8 cellular contexts compared by ENCODE assay signal in the genomic region with DNA sequence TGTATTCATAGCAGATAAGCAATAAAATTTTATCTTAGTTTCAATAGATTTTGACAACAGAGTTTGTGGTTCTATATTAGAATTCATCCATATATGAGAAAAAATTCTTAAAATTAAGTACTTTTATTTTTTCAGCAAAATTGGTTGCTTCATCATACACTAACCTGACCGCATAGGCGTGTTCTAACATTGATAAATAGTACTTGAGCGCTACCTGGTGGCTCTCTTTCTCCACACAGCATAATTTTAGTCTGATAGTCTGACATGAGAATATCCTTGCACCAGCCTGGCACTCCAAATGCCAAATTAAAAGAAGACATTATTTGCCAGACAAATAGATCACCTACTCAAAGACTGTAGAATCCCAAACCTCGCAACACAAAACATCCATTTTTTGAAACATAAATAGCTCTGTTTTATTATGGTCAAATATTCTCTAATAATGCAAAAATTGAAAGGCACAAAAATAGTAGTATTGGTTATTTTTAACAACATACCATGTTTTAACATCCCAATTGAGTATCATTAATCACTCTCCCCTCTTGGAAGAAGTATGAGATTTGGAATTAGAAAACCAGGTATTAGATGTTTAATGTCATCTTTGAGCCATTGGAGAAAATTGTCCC. TPM values are rescaled to one million over a fixed set of nuclear protein-coding genes. Genes with fewer than 3 reads are reported as not detected.
DNase-seq lines count a peak whose midpoint lies in the region; ATAC-seq and TF ChIP-seq lines count a peak whose summit lies in the region.

No MANE protein-coding gene starts in this region.

- no peaks in the 10 kb centered on the region for H3K4me1 Mint-ChIP-seq in CD4-positive, alpha-beta memory T cell
- no peaks in the 10 kb centered on the region for H3K4me1 Mint-ChIP-seq in naive thymus-derived CD8-positive, alpha-beta T cell

- CTCF ChIA-PET in CD4-positive, alpha-beta memory T cell (lab: Charles Lee; ENCODE audit: partially characterized antibody) = interaction anchor here (0.7 to 1.7 kb wide), 7 partner anchors 17 to 260 kb away, joined by 3 to 8 read pairs (median 4); no protein-coding TSS in a partner anchor

- POLR2A ChIA-PET in CD4-positive, alpha-beta memory T cell (lab: Charles Lee; ENCODE audit: partially characterized antibody) = no interaction called here
- POLR2A ChIA-PET in naive thymus-derived CD8-positive, alpha-beta T cell (lab: Charles Lee) = no interaction called here

- no peaks in the 10 kb centered on the region for H3K9me3 Mint-ChIP-seq in CD4-positive, alpha-beta memory T cell
- H3K9me3 Mint-ChIP-seq in naive thymus-derived CD8-positive, alpha-beta T cell = no peaks in the 10 kb centered on the region

- peak; percentile 66 for ATAC-seq in GM19324 (IDR thresholded peaks at IDR 0.05; ENCODE audit: low FRiP score, unreplicated experiment)
- peak; percentile 69 to 80 for ATAC-seq in naive thymus-derived CD8-positive, alpha-beta T cell
- ATAC-seq in thoracic aorta (ENCODE audit: insufficient number of reproducible peaks, low FRiP score, low read depth) = no peak

- TF ChIP-seq CTCF in HL-60 (IDR thresholded peaks at IDR 0.05; ENCODE audit: insufficient read depth, low read length) = peak; percentile 55
- peak; percentile 80 for TF ChIP-seq CTCF in epithelial cell of proximal tubule (conservative IDR thresholded peaks at IDR 0.05; ENCODE audit: low read depth, low read length)
- TF ChIP-seq CTCF in thoracic aorta (IDR thresholded peaks at IDR 0.05) = peak; percentile 66

- no peak overlapping the region for H3K27ac ChIP-seq in CD4-positive, alpha-beta memory T cell (ENCODE audit: low read depth, low read length)
- no peak overlapping the region for H3K27ac ChIP-seq in HL-60 (replicated peaks)
- H3K27ac ChIP-seq in thoracic aorta = no peak overlapping the region

- no peaks in the 10 kb centered on the region for H3K36me3 Mint-ChIP-seq in CD4-positive, alpha-beta memory T cell
- no peaks in the 10 kb centered on the region for H3K36me3 Mint-ChIP-seq in naive thymus-derived CD8-positive, alpha-beta T cell

- H3K4me1 ChIP-seq in CD4-positive, alpha-beta memory T cell (ENCODE audit: insufficient read depth, low read length) = no peaks in the 10 kb centered on the region
- peaks cover 0 to 8% of the 10 kb centered on the region in 2 donors for H3K4me1 ChIP-seq in thoracic aorta (ENCODE audit: control insufficient read depth in 1 of 2, low read depth in 2 of 2)

- no peak overlapping the region for H3K27ac Mint-ChIP-seq in CD4-positive, alpha-beta memory T cell
- no peak overlapping the region for H3K27ac Mint-ChIP-seq in naive thymus-derived CD8-positive, alpha-beta T cell

- H3K27me3 Mint-ChIP-seq in CD4-positive, alpha-beta memory T cell = peaks cover 18 to 19% of the 10 kb centered on the region in 2 donors
- peaks cover 5 to 37% (median 14%) of the 10 kb centered on the region in 5 donors for H3K27me3 Mint-ChIP-seq in naive thymus-derived CD8-positive, alpha-beta T cell

- no peaks in the 10 kb centered on the region for H3K36me3 ChIP-seq in CD4-positive, alpha-beta memory T cell (ENCODE audit: insufficient read depth, low read length)
- no peaks in the 10 kb centered on the region for H3K36me3 ChIP-seq in thoracic aorta

- intact Hi-C loops in CD4-positive, alpha-beta memory T cell (cut with micrococcal nuclease) = loop anchor here (1.0 to 5.0 kb wide), 4 partner anchors 229 to 315 kb away; partner anchors contain the start of gene TMEM30A

- H3K9me3 ChIP-seq in CD4-positive, alpha-beta memory T cell (ENCODE audit: control insufficient read depth in 1 of 2, low read length in 2 of 2) = no peaks in the 10 kb centered on the region
- no peaks in the 10 kb centered on the region for H3K9me3 ChIP-seq in thoracic aorta

- peak; percentile 58 to 63 (median 58) for DNase-seq in CD4-positive, alpha-beta memory T cell
- DNase-seq in HL-60 (ENCODE audit: low read depth in 1 of 2, low spot score in 1 of 2) = peak; percentile 27 to 58
- DNase-seq in NOMO-1 treated with dmso at 0.1 percent for 144 hours (lab: John Stamatoyannopoulos, UW; ENCODE audit: unreplicated experiment) = peak; percentile 40
- DNase-seq in activated CD8-positive, alpha-beta memory T cell treated with anti-CD3 and anti-CD28 coated beads, Interleukin-2, amount 50 U/mL, for 4 hours = peak; percentile 39
- no peak for DNase-seq in epithelial cell of proximal tubule (ENCODE audit: low read depth)
- peak; percentile 4 to 74 (median 41) for DNase-seq in naive thymus-derived CD8-positive, alpha-beta T cell
- DNase-seq in thoracic aorta (ENCODE audit: low spot score) = peak; percentile 21

- no peak overlapping the region for H3K4me3 Mint-ChIP-seq in CD4-positive, alpha-beta memory T cell
- no peak overlapping the region for H3K4me3 Mint-ChIP-seq in naive thymus-derived CD8-positive, alpha-beta T cell

- no peak overlapping the region for H3K4me3 ChIP-seq in CD4-positive, alpha-beta memory T cell (ENCODE audit: low read length in 2 of 2)
- H3K4me3 ChIP-seq in HL-60 (replicated peaks; ENCODE audit: insufficient read depth, low read length) = no peak overlapping the region
- H3K4me3 ChIP-seq in epithelial cell of proximal tubule (ENCODE audit: low read depth, low read length) = no peak overlapping the region
- no peak overlapping the region for H3K4me3 ChIP-seq in thoracic aorta

- H3K27me3 ChIP-seq in CD4-positive, alpha-beta memory T cell (ENCODE audit: insufficient read depth, low read length) = no peaks in the 10 kb centered on the region
- H3K27me3 ChIP-seq in HL-60 (ENCODE audit: insufficient read depth, poor library complexity, severe bottlenecking) = peaks cover 3% of the 10 kb centered on the region
- H3K27me3 ChIP-seq in thoracic aorta (replicated peaks; ENCODE audit: insufficient read depth) = no peaks in the 10 kb centered on the region

RNA-seq across cellular contexts. Expression of gene FILIP1, which starts 33.0 kb away (rescaled TPM):
- not detected for total RNA-seq in CD4-positive, alpha-beta memory T cell
- polyA plus RNA-seq in CD4-positive, alpha-beta memory T cell = not detected
- total RNA-seq in epithelial cell of proximal tubule = under 0.01 and 0.07 TPM in 2 replicates
- not detected for total RNA-seq in naive thymus-derived CD8-positive, alpha-beta T cell
- polyA plus RNA-seq in naive thymus-derived CD8-positive, alpha-beta T cell = under 1 TPM; 0.02 to 0.11 (median 0.02) TPM
- total RNA-seq in thoracic aorta = 10 to 100 TPM; 23.4 to 43.8 TPM

Comparison
In these comparisons a context has a peak if more than half of its experiments do, and no peak if none do; other contexts are left out.
1. RNA of gene FILIP1, which starts 33.0 kb away (total RNA-seq): 23.4 to 43.8 TPM in thoracic aorta; not detected in CD4-positive, alpha-beta memory T cell, under 0.01 to 0.07 TPM in epithelial cell of proximal tubule and not detected in naive thymus-derived CD8-positive, alpha-beta T cell; every median in the first group is over 10 times any median in the second.
2. Peak in every context shown above with its lines, with median percentiles within 50 percentile points of each other: CTCF ChIP-seq.